In genomic region chr15:100658895-100659294, GRCh38 we compare ENCODE assay signal across 28 cellular contexts.
"Had no signal": no experiment of that assay in that cellular context is flagged by ENCODE, and none has a peak within 500 bp of the region (broad histone marks: within the 10 kb centered on the region; RNA-seq: fewer than 3 reads in every experiment).

No MANE protein-coding gene starts in this region.

- H3K4me3 ChIP-seq: ovary, psoas muscle, right lobe of liver, sigmoid colon, stomach, suprapubic skin, testis, tibial artery, transverse colon, upper lobe of right lung, uterus had no signal

- ATAC-seq: naive thymus-derived CD4-positive, alpha-beta T cell; natural killer cell; psoas muscle; right cardiac atrium; stimulated activated effector memory CD8-positive, alpha-beta T cell treated with anti-CD3 and anti-CD28 coated beads, Interleukin-12 subunit alpha, Interleukin-12 subunit beta, amount 100 ng/mL, for 72 hours; stimulated activated naive B cell treated with anti-CD40 and anti-IgM and Interleukin-4, amounts not matched to agents 10 μg/mL and 1 μg/mL and 100 μg/mL, for 72 hours; upper lobe of right lung had no signal

- H3K9ac ChIP-seq: parathyroid adenoma had no signal

- H3K27ac Mint-ChIP-seq: naive thymus-derived CD4-positive, alpha-beta T cell; natural killer cell; nephron; progenitor cell of endocrine pancreas; stimulated activated effector memory CD8-positive, alpha-beta T cell treated with anti-CD3 and anti-CD28 coated beads, Interleukin-12 subunit alpha, Interleukin-12 subunit beta, amount 100 ng/mL, for 72 hours; stimulated activated naive B cell treated with anti-CD40 and anti-IgM and Interleukin-4, amounts not matched to agents 10 μg/mL and 1 μg/mL and 100 μg/mL, for 72 hours; stimulated activated naive CD8-positive, alpha-beta T cell treated with anti-CD3 and anti-CD28 coated beads, Interleukin-15, Interleukin-2, amounts not matched to agents 100 ng/mL and 50 ng/mL, for 24 hours; type B pancreatic cell had no signal

- H3K9me3 ChIP-seq: ovary, psoas muscle, right lobe of liver, sigmoid colon, stomach, suprapubic skin, testis, tibial artery, transverse colon, upper lobe of right lung, uterus had no signal

- H3K36me3 Mint-ChIP-seq: natural killer cell; stimulated activated effector memory CD8-positive, alpha-beta T cell treated with anti-CD3 and anti-CD28 coated beads, Interleukin-12 subunit alpha, Interleukin-12 subunit beta, amount 100 ng/mL, for 72 hours; type B pancreatic cell had no signal

- H3K4me1 Mint-ChIP-seq: naive thymus-derived CD4-positive, alpha-beta T cell; natural killer cell; stimulated activated effector memory CD8-positive, alpha-beta T cell treated with anti-CD3 and anti-CD28 coated beads, Interleukin-12 subunit alpha, Interleukin-12 subunit beta, amount 100 ng/mL, for 72 hours; stimulated activated naive B cell treated with anti-CD40 and anti-IgM and Interleukin-4, amounts not matched to agents 10 μg/mL and 1 μg/mL and 100 μg/mL, for 72 hours had no signal

- FAIRE-seq: small intestine had no signal

- H3K27me3 ChIP-seq: ovary, right lobe of liver, sigmoid colon, suprapubic skin, testis, tibial artery, transverse colon, upper lobe of right lung, uterus had no signal

- H3K79me2 ChIP-seq: parathyroid adenoma had no signal

- H3K27ac ChIP-seq: ovary, parathyroid adenoma, psoas muscle, right lobe of liver, sigmoid colon, stomach, suprapubic skin, testis, tibial artery, transverse colon, upper lobe of right lung, uterus had no signal

- H3K9me3 Mint-ChIP-seq: naive thymus-derived CD4-positive, alpha-beta T cell; natural killer cell; nephron; stimulated activated effector memory CD8-positive, alpha-beta T cell treated with anti-CD3 and anti-CD28 coated beads, Interleukin-12 subunit alpha, Interleukin-12 subunit beta, amount 100 ng/mL, for 72 hours; stimulated activated naive B cell treated with anti-CD40 and anti-IgM and Interleukin-4, amounts not matched to agents 10 μg/mL and 1 μg/mL and 100 μg/mL, for 72 hours; stimulated activated naive CD8-positive, alpha-beta T cell treated with anti-CD3 and anti-CD28 coated beads, Interleukin-15, Interleukin-2, amounts not matched to agents 100 ng/mL and 50 ng/mL, for 24 hours; type B pancreatic cell had no signal

- H2AFZ ChIP-seq: parathyroid adenoma had no signal

- H3K36me3 ChIP-seq: ovary, right lobe of liver, sigmoid colon, stomach, suprapubic skin, tibial artery, transverse colon, upper lobe of right lung, uterus had no signal

- H3K4me3 Mint-ChIP-seq: naive thymus-derived CD4-positive, alpha-beta T cell; natural killer cell; nephron; stimulated activated effector memory CD8-positive, alpha-beta T cell treated with anti-CD3 and anti-CD28 coated beads, Interleukin-12 subunit alpha, Interleukin-12 subunit beta, amount 100 ng/mL, for 72 hours; stimulated activated naive B cell treated with anti-CD40 and anti-IgM and Interleukin-4, amounts not matched to agents 10 μg/mL and 1 μg/mL and 100 μg/mL, for 72 hours; stimulated activated naive CD8-positive, alpha-beta T cell treated with anti-CD3 and anti-CD28 coated beads, Interleukin-15, Interleukin-2, amounts not matched to agents 100 ng/mL and 50 ng/mL, for 24 hours; type B pancreatic cell had no signal

- DNase-seq: naive thymus-derived CD4-positive, alpha-beta T cell; natural killer cell; occipital lobe; ovary; psoas muscle; right cardiac atrium; right lobe of liver; sigmoid colon; small intestine; stimulated activated CD4-positive, alpha-beta T cell treated with anti-CD3 and anti-CD28 coated beads, Interleukin-15, amount 100 ng/mL, for 24 hours; stimulated activated CD4-positive, alpha-beta T cell treated with anti-CD3 and anti-CD28 coated beads, Interleukin-2, amount 100 ng/mL, for 24 hours; stimulated activated CD4-positive, alpha-beta T cell treated with anti-CD3 and anti-CD28 coated beads, Interleukin-2, amount 100 ng/mL, for 48 hours; stimulated activated CD4-positive, alpha-beta T cell treated with anti-CD3 and anti-CD28 coated beads, Interleukin-4, amount 100 ng/mL, for 24 hours; stimulated activated naive B cell treated with anti-CD40 and anti-IgM and Interleukin-4, amounts not matched to agents 10 μg/mL and 1 μg/mL and 100 μg/mL, for 72 hours; stimulated activated naive CD4-positive, alpha-beta T cell treated with Interleukin-2 at 50 U/mL for 16 hours; stomach; testis; tibial artery; transverse colon; upper lobe of right lung; uterus had no signal

- H3K27me3 Mint-ChIP-seq: progenitor cell of endocrine pancreas, type B pancreatic cell had no signal

- H3K4me1 ChIP-seq: parathyroid adenoma, psoas muscle, right lobe of liver, suprapubic skin, testis, tibial artery, upper lobe of right lung, uterus had no signal
